In genomic region chr6:105573556-105573955, GRCh38 we compare ENCODE assay signal across 1 cellular context.
TF ChIP-seq lines count a peak whose summit lies in the region.

No MANE protein-coding gene starts in this region.

TF ChIP-seq in IMR-90, 13 proteins besides CTCF, POLR2A, EP300 and RAD21:
- TF ChIP-seq ELK1 (IDR thresholded peaks at IDR 0.05; ENCODE audit: borderline replicate concordance, low read depth, low read length) (no peak), NFE2L2 (IDR thresholded peaks at IDR 0.05; ENCODE audit: low read depth, low read length) (no peak), MAZ (IDR thresholded peaks at IDR 0.05; ENCODE audit: borderline replicate concordance, low read depth, low read length) (no peak), CEBPB (IDR thresholded peaks at IDR 0.05; ENCODE audit: low read depth, low read length) (no peak), MXI1 (IDR thresholded peaks at IDR 0.05; ENCODE audit: borderline replicate concordance, low read depth, low read length) (no peak), RFX5 (IDR thresholded peaks at IDR 0.05; ENCODE audit: low read depth, low read length) (no peak), SMC3 (IDR thresholded peaks at IDR 0.05; ENCODE audit: low read depth, low read length) (no peak), CHD1 (IDR thresholded peaks at IDR 0.05; ENCODE audit: low read depth, low read length) (no peak), FOS (IDR thresholded peaks at IDR 0.05; ENCODE audit: low read depth, low read length) (no peak), MAFK (IDR thresholded peaks at IDR 0.05; ENCODE audit: low read depth, low read length) (no peak)
